ENCODE assay signal across 25 cellular contexts in genomic region chr3:13569641-13570390, GRCh38. TPM values are rescaled to one million over a fixed set of nuclear protein-coding genes. Genes with fewer than 3 reads are reported as not detected.
A peak's percentile ranks its signal among the peaks of the same experiment; 100 is the strongest.
DNase-seq lines count a peak whose midpoint lies in the region; ATAC-seq, FAIRE-seq and TF ChIP-seq lines count a peak whose summit lies in the region.
"Had no signal": no experiment of that assay in that cellular context is flagged by ENCODE, and none has a peak within 500 bp of the region (broad histone marks: within the 10 kb centered on the region; RNA-seq: fewer than 3 reads in every experiment).

No MANE protein-coding gene starts in this region.

- in situ Hi-C loops in K562 (cut with MboI): no loop called here
- in situ Hi-C loops in G401 (cut with HindIII; ENCODE audit: low sequenced_read_pairs): no loop called here

- H3K9me3 ChIP-seq in HCT116 (ENCODE audit: control insufficient read depth in 1 of 2, insufficient read depth in 1 of 2, low read depth in 1 of 2, low read length in 2 of 2) (no peaks in the 10 kb centered on the region), K562 (replicated peaks; ENCODE audit: control insufficient read depth, insufficient read depth, low read depth, low read length) (no peaks in the 10 kb centered on the region), neural progenitor cell (ENCODE audit: low read depth) (no peaks in the 10 kb centered on the region), smooth muscle cell (replicated peaks; ENCODE audit: low read depth) (no peaks in the 10 kb centered on the region)
- H3K9me3 ChIP-seq: ascending aorta, gastrocnemius medialis, psoas muscle, thyroid gland had no signal

- no peak overlapping the region for H3K9ac ChIP-seq in HCT116 (ENCODE audit: low read length)
- no peak overlapping the region for H3K9ac ChIP-seq in K562 (ENCODE audit: insufficient read depth in 1 of 2, low read depth in 2 of 2, low read length in 2 of 2)
- H3K9ac ChIP-seq in neural progenitor cell: no peak overlapping the region
- H3K9ac ChIP-seq in smooth muscle cell (ENCODE audit: low read depth): no peak overlapping the region

- no peak overlapping the region for H2AFZ ChIP-seq in HCT116 (ENCODE audit: low read depth, low read length, poor library complexity, severe bottlenecking)
- no peak overlapping the region for H2AFZ ChIP-seq in K562 (ENCODE audit: low read depth, low read length)
- H2AFZ ChIP-seq in neural progenitor cell (replicated peaks): no peak overlapping the region
- no peak overlapping the region for H2AFZ ChIP-seq in smooth muscle cell (ENCODE audit: low read depth)

- peaks cover 9% of the 10 kb centered on the region for H3K9me1 ChIP-seq in K562 (ENCODE audit: control insufficient read depth, insufficient read depth, low read length)

- H3K9me2 ChIP-seq in HCT116 (ENCODE audit: insufficient read depth): no peaks in the 10 kb centered on the region

- RAD21 ChIA-PET in HCT116 (lab: Charles Lee; ENCODE audit: low non-redundant PET in 1 of 2, low total read pairs in 2 of 2, uncharacterized antibody in 2 of 2, unreplicated experiment in 2 of 2): no interaction called here

- no peaks in the 10 kb centered on the region for H3K36me3 Mint-ChIP-seq in neural progenitor cell
- H3K36me3 Mint-ChIP-seq in activated T-helper 1 cell treated with anti-CD3 and anti-CD28 coated beads, Interleukin-12 subunit alpha, Interleukin-12 subunit beta, Interleukin-2, Interleukin-4 antibody, amounts not matched to agents 30 ng/mL and 10 ng/mL and 1 ng/mL, durations not matched to agents 14 hours and 24 hours and 36 hours (ENCODE audit: low read depth): no peaks in the 10 kb centered on the region
- H3K36me3 Mint-ChIP-seq: IgD-negative memory B cell had no signal

- H3K4me3 ChIP-seq in HCT116 (replicated peaks in 1 of 2; ENCODE audit: low read depth in 1 of 2, low read length in 2 of 2) (no peak overlapping the region), K562 (no peak overlapping the region), neural progenitor cell (no peak overlapping the region), smooth muscle cell (no peak overlapping the region)
- H3K4me3 ChIP-seq: ascending aorta, gastrocnemius medialis, psoas muscle, thyroid gland had no signal

- no peak overlapping the region for H3K4me2 ChIP-seq in HCT116 (ENCODE audit: low read length)
- no peak overlapping the region for H3K4me2 ChIP-seq in K562 (ENCODE audit: insufficient read depth, low read length)
- H3K4me2 ChIP-seq in neural progenitor cell: no peak overlapping the region
- no peak overlapping the region for H3K4me2 ChIP-seq in smooth muscle cell

- H3K27me3 Mint-ChIP-seq in neural progenitor cell (ENCODE audit: insufficient read depth, low read depth): peaks cover 10% of the 10 kb centered on the region
- no peaks in the 10 kb centered on the region for H3K27me3 Mint-ChIP-seq in activated T-helper 1 cell treated with anti-CD3 and anti-CD28 coated beads, Interleukin-12 subunit alpha, Interleukin-12 subunit beta, Interleukin-2, Interleukin-4 antibody, amounts not matched to agents 30 ng/mL and 10 ng/mL and 1 ng/mL, durations not matched to agents 14 hours and 24 hours and 36 hours (ENCODE audit: insufficient read depth)
- H3K27me3 Mint-ChIP-seq: activated CD8-positive, alpha-beta T cell treated with anti-CD3 and anti-CD28 coated beads for 36 hours; IgD-negative memory B cell had no signal

- no peak overlapping the region for H3K27ac ChIP-seq in HCT116 (ENCODE audit: low read depth, low read length)
- no peak overlapping the region for H3K27ac ChIP-seq in K562 (ENCODE audit: extremely low read depth, low read depth, low read length)
- no peak overlapping the region for H3K27ac ChIP-seq in neural progenitor cell
- no peak overlapping the region for H3K27ac ChIP-seq in smooth muscle cell (ENCODE audit: low read depth)
- H3K27ac ChIP-seq: ascending aorta, C4-2B, gastrocnemius medialis, thyroid gland had no signal

- peak overlapping the region; percentile 98 for H3K27ac Mint-ChIP-seq in neural progenitor cell
- H3K27ac Mint-ChIP-seq in activated T-helper 1 cell treated with anti-CD3 and anti-CD28 coated beads, Interleukin-12 subunit alpha, Interleukin-12 subunit beta, Interleukin-2, Interleukin-4 antibody, amounts not matched to agents 30 ng/mL and 10 ng/mL and 1 ng/mL, durations not matched to agents 14 hours and 24 hours and 36 hours: no peak overlapping the region
- H3K27ac Mint-ChIP-seq: activated CD8-positive, alpha-beta T cell treated with anti-CD3 and anti-CD28 coated beads for 36 hours had no signal

- peak overlapping the region; percentile 55 for H3K4me3 Mint-ChIP-seq in neural progenitor cell
- H3K4me3 Mint-ChIP-seq in activated T-helper 1 cell treated with anti-CD3 and anti-CD28 coated beads, Interleukin-12 subunit alpha, Interleukin-12 subunit beta, Interleukin-2, Interleukin-4 antibody, amounts not matched to agents 30 ng/mL and 10 ng/mL and 1 ng/mL, durations not matched to agents 14 hours and 24 hours and 36 hours: no peak overlapping the region
- H3K4me3 Mint-ChIP-seq: activated CD8-positive, alpha-beta T cell treated with anti-CD3 and anti-CD28 coated beads for 36 hours; IgD-negative memory B cell had no signal

- H3K4me1 ChIP-seq in HCT116 (ENCODE audit: control insufficient read depth in 1 of 2, insufficient read depth in 2 of 2, low read length in 2 of 2) (peaks cover 0 to 9% of the 10 kb centered on the region in 2 experiments; a peak in 1 of 4 replicates), K562 (replicated peaks in 1 of 2; ENCODE audit: control insufficient read depth in 2 of 2, insufficient read depth in 2 of 2, low read length in 2 of 2) (peaks cover 7 to 57% of the 10 kb centered on the region in 2 experiments; a peak in 4 of 5 replicates), neural progenitor cell (peaks cover 26% of the 10 kb centered on the region), smooth muscle cell (ENCODE audit: low read depth) (peaks cover 25% of the 10 kb centered on the region)
- H3K4me1 ChIP-seq: ascending aorta, gastrocnemius medialis, psoas muscle, thyroid gland had no signal

- DNase-seq in AG08395 (ENCODE audit: low spot score) (peak; percentile 77), HCT116 (ENCODE audit: low read depth, low spot score) (no peak), K562 (ENCODE audit: extremely low read depth in 1 of 4, low spot score in 3 of 4) (no peak), neural progenitor cell (ENCODE audit: low spot score) (no peak), smooth muscle cell (lab: John Stamatoyannopoulos, UW; ENCODE audit: unreplicated experiment) (no peak), G401 (ENCODE audit: low spot score) (no peak), KG1 (lab: John Stamatoyannopoulos, UW) (no peak)
- DNase-seq in activated T-helper 1 cell treated with anti-CD3 and anti-CD28 coated beads, Interleukin-12 subunit alpha, Interleukin-12 subunit beta, Interleukin-2, Interleukin-4 antibody, amounts not matched to agents 30 ng/mL and 10 ng/mL and 1 ng/mL, durations not matched to agents 14 hours and 24 hours and 36 hours (ENCODE audit: low spot score): no peak
- DNase-seq: activated CD8-positive, alpha-beta T cell treated with anti-CD3 and anti-CD28 coated beads for 36 hours; activated naive CD4-positive, alpha-beta T cell treated with Interleukin-2 at 50 U/mL for 16 hours; EL; gastrocnemius medialis; islet precursor cell; MM.1S; NCI-H1436 treated with DMSO at 0.1 percent for 48 hours; small intestine; stimulated activated CD4-positive, alpha-beta T cell treated with anti-CD3 and anti-CD28 coated beads, Interleukin-2, amount 100 ng/mL, for 48 hours; stimulated activated naive CD4-positive, alpha-beta T cell; T-helper 9 cell; thyroid gland had no signal

- POLR2A ChIA-PET in HCT116 (lab: Charles Lee) (no interaction called here), K562 (lab: Yijun Ruan, JAX) (interaction anchor here (0.8 to 1.4 kb wide), 2 partner anchors 10 kb away, joined by 3 to 6 read pairs; no protein-coding TSS in a partner anchor)

- no peaks in the 10 kb centered on the region for H3F3A ChIP-seq in neural progenitor cell (ENCODE audit: low read depth)
- H3F3A ChIP-seq in smooth muscle cell (ENCODE audit: low read depth): no peaks in the 10 kb centered on the region

- no peak for TF ChIP-seq EP300 in K562 (IDR thresholded peaks at IDR 0.05; ENCODE audit: low read length)

- no peaks in the 10 kb centered on the region for H3K79me2 ChIP-seq in HCT116 (ENCODE audit: insufficient read depth, low read length)
- H3K79me2 ChIP-seq in K562 (ENCODE audit: control insufficient read depth, insufficient read depth, low read length): no peaks in the 10 kb centered on the region
- H3K79me2 ChIP-seq in neural progenitor cell (ENCODE audit: low read depth): no peaks in the 10 kb centered on the region
- H3K79me2 ChIP-seq in smooth muscle cell (ENCODE audit: low read depth): peaks cover 51% of the 10 kb centered on the region

- no peaks in the 10 kb centered on the region for H3K9me3 Mint-ChIP-seq in neural progenitor cell
- H3K9me3 Mint-ChIP-seq in activated T-helper 1 cell treated with anti-CD3 and anti-CD28 coated beads, Interleukin-12 subunit alpha, Interleukin-12 subunit beta, Interleukin-2, Interleukin-4 antibody, amounts not matched to agents 30 ng/mL and 10 ng/mL and 1 ng/mL, durations not matched to agents 14 hours and 24 hours and 36 hours: no peaks in the 10 kb centered on the region
- H3K9me3 Mint-ChIP-seq: activated CD8-positive, alpha-beta T cell treated with anti-CD3 and anti-CD28 coated beads for 36 hours; IgD-negative memory B cell had no signal

- no peaks in the 10 kb centered on the region for H4K20me1 ChIP-seq in HCT116 (ENCODE audit: insufficient read depth)
- peaks cover 11% of the 10 kb centered on the region; the same call in 1 of the 2 replicates for H4K20me1 ChIP-seq in K562 (replicated peaks; ENCODE audit: control insufficient read depth, insufficient read depth, low read length)
- no peaks in the 10 kb centered on the region for H4K20me1 ChIP-seq in neural progenitor cell (ENCODE audit: low read depth)
- H4K20me1 ChIP-seq in smooth muscle cell (ENCODE audit: low read depth): peaks cover 67% of the 10 kb centered on the region

- WGBS in K562 (ENCODE audit: insufficient coverage, low coverage, missing lambda C conversion rate): 26% methylated on average over 26 of the region's 26 CpGs
- 81% methylated on average over 26 of the region's 26 CpGs for WGBS in smooth muscle cell (ENCODE audit: low lambda C conversion rate)

- H3K36me3 ChIP-seq in HCT116 (ENCODE audit: control insufficient read depth in 1 of 2, insufficient read depth in 2 of 2, low read length in 2 of 2): no peaks in the 10 kb centered on the region
- H3K36me3 ChIP-seq in K562 (ENCODE audit: control insufficient read depth, insufficient read depth, low read length): no peaks in the 10 kb centered on the region
- H3K36me3 ChIP-seq in neural progenitor cell: no peaks in the 10 kb centered on the region
- no peaks in the 10 kb centered on the region for H3K36me3 ChIP-seq in smooth muscle cell (ENCODE audit: low read depth)
- H3K36me3 ChIP-seq: ascending aorta, gastrocnemius medialis, thyroid gland had no signal

- ATAC-seq in HCT116 (0 out of 2 replicates have a peak, but pooled peaks have one; percentile 13), K562 (no peak)
- ATAC-seq: activated CD8-positive, alpha-beta T cell treated with anti-CD3 and anti-CD28 coated beads for 36 hours; gastrocnemius medialis had no signal

- TF ChIP-seq CTCF in HCT116 (IDR thresholded peaks at IDR 0.05 in 2 of 3, conservative IDR thresholded peaks at IDR 0.05 in 1 of 3; ENCODE audit: borderline replicate concordance in 1 of 3, insufficient read depth in 1 of 3, low read depth in 2 of 3, low read length in 2 of 3) (no peak), K562 (IDR thresholded peaks at IDR 0.05 in 2 of 3, conservative IDR thresholded peaks at IDR 0.05 in 1 of 3; ENCODE audit: insufficient read depth in 2 of 3, low read depth in 1 of 3, low read length in 3 of 3) (no peak), neural progenitor cell (IDR thresholded peaks at IDR 0.05) (no peak), smooth muscle cell (IDR thresholded peaks at IDR 0.05; ENCODE audit: borderline replicate concordance, insufficient read depth, poor library complexity, severe bottlenecking) (no peak)

- CTCF ChIA-PET in HCT116 (lab: Charles Lee) (interaction anchor here (1.0 kb wide), 1 partner anchor 79 kb away, joined by 3 read pairs; no protein-coding TSS in a partner anchor), K562 (lab: Yijun Ruan, JAX; ENCODE audit: low intra/inter-chr PET ratio) (no interaction called here)

- intact Hi-C loops in HCT116 (cut with micrococcal nuclease) (no loop called here), K562 (cut with micrococcal nuclease) (no loop called here)
- intact Hi-C loops in activated T-helper 1 cell treated with anti-CD3 and anti-CD28 coated beads, Interleukin-12 subunit alpha, Interleukin-12 subunit beta, Interleukin-2, Interleukin-4 antibody, amounts not matched to agents 30 ng/mL and 10 ng/mL and 1 ng/mL, durations not matched to agents 14 hours and 24 hours and 36 hours (cut with micrococcal nuclease): no loop called here

- peaks cover 59% of the 10 kb centered on the region for H3K4me1 Mint-ChIP-seq in neural progenitor cell
- H3K4me1 Mint-ChIP-seq in activated T-helper 1 cell treated with anti-CD3 and anti-CD28 coated beads, Interleukin-12 subunit alpha, Interleukin-12 subunit beta, Interleukin-2, Interleukin-4 antibody, amounts not matched to agents 30 ng/mL and 10 ng/mL and 1 ng/mL, durations not matched to agents 14 hours and 24 hours and 36 hours (ENCODE audit: low read depth): no peaks in the 10 kb centered on the region
- H3K4me1 Mint-ChIP-seq: IgD-negative memory B cell had no signal

- TF ChIP-seq RAD21 in HCT116 (IDR thresholded peaks at IDR 0.05; ENCODE audit: low read depth) (no peak), K562 (CRISPR knock-in tag; conservative IDR thresholded peaks at IDR 0.05 in 1 of 2, IDR thresholded peaks at IDR 0.05 in 1 of 2) (no peak)

- H3K27me3 ChIP-seq in HCT116 (ENCODE audit: insufficient read depth, low read length) (no peaks in the 10 kb centered on the region), K562 (ENCODE audit: control insufficient read depth in 2 of 2, insufficient read depth in 2 of 2, low read length in 2 of 2) (peaks cover 4 to 57% of the 10 kb centered on the region in 2 experiments; a peak in 4 of 5 replicates), neural progenitor cell (no peaks in the 10 kb centered on the region), smooth muscle cell (ENCODE audit: low read depth) (no peaks in the 10 kb centered on the region)
- H3K27me3 ChIP-seq: ascending aorta, gastrocnemius medialis, thyroid gland had no signal

- FAIRE-seq in K562 (lab: Jason Lieb, UNC): no peak
- FAIRE-seq: A204.1, small intestine had no signal

- TF ChIP-seq POLR2A in HCT116 (IDR thresholded peaks at IDR 0.05; ENCODE audit: borderline replicate concordance, extremely low read depth, insufficient read depth, insufficient read length) (no peak), K562 (conservative IDR thresholded peaks at IDR 0.05) (no peak)

- BruUV-seq in HCT116 (replicated peaks; lab: Mats Ljungman, UMichigan): no TSS peak
- BruUV-seq in K562 (replicated peaks; lab: Mats Ljungman, UMichigan): no TSS peak

RNA-seq across cellular contexts. Expression of gene FBLN2, which starts 20.9 kb away (rescaled TPM):
- total RNA-seq in HCT116 (2021; ENCODE audit: unreplicated experiment): 0.39 TPM
- 0.18 and 0.34 TPM in 2 replicates for polyA plus RNA-seq in HCT116 (2012)
- 0.32 and 0.72 TPM in 2 replicates for total RNA-seq in K562 (2011; cell fraction: chromatin; rRNA removed; ENCODE audit: low replicate concordance)
- total RNA-seq in K562 (2011; cell fraction: nucleolus; rRNA removed): 0.53 and 1.5 TPM in 2 replicates
- 0.15 and 0.23 TPM in 2 replicates for total RNA-seq in K562 (2011; cell fraction: nucleoplasm; rRNA removed)
- not detected in 2 replicates for total RNA-seq in K562 (2014; rRNA removed)
- not detected in 2 replicates for total RNA-seq in K562 (2014; rRNA removed; fragmentation: Illumina TruSeq; extraction: Trizol)
- total RNA-seq in K562 (2015; rRNA removed; fragmentation: Illumina TruSeq; extraction: Trizol): not detected in 2 replicates
- 0.04 and 0.13 TPM in 2 replicates for total RNA-seq in K562 (2021)
- polyA plus RNA-seq in K562 (2011; rRNA removed): 0.10 and 0.14 TPM in 2 replicates
- polyA plus RNA-seq in K562 (2011; cell fraction: cytosol; rRNA removed): 0.18 and 0.64 TPM in 2 replicates
- 0.11 and 0.82 TPM in 2 replicates for polyA plus RNA-seq in K562 (2011; cell fraction: nucleus; rRNA removed)
- polyA plus RNA-seq in K562 (2012): 0.04 and 0.08 TPM in 2 replicates
- polyA plus RNA-seq in K562 (2014; fragmentation: Illumina TruSeq; extraction: Trizol): not detected in 2 replicates
- polyA plus RNA-seq in K562 (2014; fragmentation: Nextera tagmentation; extraction: Ambion mirVana): not detected
- polyA plus RNA-seq in K562 (2014; rRNA removed): 0.03 TPM in 1 of 2 replicates, not detected in the other
- polyA minus RNA-seq in K562 (2011; rRNA and poly(A)+ RNA removed): 0.21 TPM in 1 of 2 replicates, not detected in the other
- 0.19 TPM in 1 of 2 replicates, not detected in the other for polyA minus RNA-seq in K562 (2011; cell fraction: cytosol; rRNA and poly(A)+ RNA removed)
- polyA minus RNA-seq in K562 (2011; cell fraction: nucleus; rRNA and poly(A)+ RNA removed): 0.11 and 0.13 TPM in 2 replicates
- total RNA-seq in neural progenitor cell (ENCODE audit: low replicate concordance): 15.0 and 15.9 TPM in 2 replicates
- 159 and 178 TPM in 2 replicates for total RNA-seq in smooth muscle cell
- 249 and 390 TPM in 2 replicates for polyA plus RNA-seq in smooth muscle cell
- not detected in 2 replicates for total RNA-seq in activated T-helper 1 cell treated with anti-CD3 and anti-CD28 coated beads, Interleukin-12 subunit alpha, Interleukin-12 subunit beta, Interleukin-2, Interleukin-4 antibody, amounts not matched to agents 30 ng/mL and 10 ng/mL and 1 ng/mL, durations not matched to agents 14 hours and 24 hours and 36 hours
- total RNA-seq in G401 (2014; rRNA removed; shearing (Covaris generic)): 2.4 and 5.0 TPM in 2 replicates
